Comparison of ENCODE assay signal across 12 cellular contexts in genomic region chr6:26439151-26439550, GRCh38. TPM values are rescaled to one million over a fixed set of nuclear protein-coding genes. Genes with fewer than 3 reads are reported as not detected.
DNase-seq lines count a peak whose midpoint lies in the region; ATAC-seq and TF ChIP-seq lines count a peak whose summit lies in the region.
"Had no signal": no experiment of that assay in that cellular context is flagged by ENCODE, and none has a peak within 500 bp of the region (broad histone marks: within the 10 kb centered on the region; RNA-seq: fewer than 3 reads in every experiment).

No MANE protein-coding gene starts in this region.

- peaks cover 8% of the 10 kb centered on the region for H3K9me3 Mint-ChIP-seq in CD8-positive, alpha-beta T cell

- H3K27me3 Mint-ChIP-seq in CD8-positive, alpha-beta T cell (ENCODE audit: low read depth), result no peaks in the 10 kb centered on the region

- peak overlapping the region; percentile 84 for H3K4me3 ChIP-seq in CD8-positive, alpha-beta T cell (ENCODE audit: low read depth, low read length)
- H3K4me3 ChIP-seq in OCI-LY1 (ENCODE audit: low read depth, low read length, poor library complexity, severe bottlenecking) (no peak overlapping the region), colonic mucosa (no peak overlapping the region), neutrophil (ENCODE audit: low read depth in 1 of 2, low read length in 1 of 2) (no peak overlapping the region)

- H3K27me3 ChIP-seq in CD8-positive, alpha-beta T cell (ENCODE audit: insufficient read depth, low read length), result no peaks in the 10 kb centered on the region
- no peaks in the 10 kb centered on the region for H3K27me3 ChIP-seq in OCI-LY1 (ENCODE audit: insufficient read depth, low read length)
- H3K27me3 ChIP-seq in colonic mucosa, result no peaks in the 10 kb centered on the region
- no peaks in the 10 kb centered on the region for H3K27me3 ChIP-seq in neutrophil

- peak overlapping the region; percentile 98 for H2AFZ ChIP-seq in OCI-LY1 (ENCODE audit: low read length)

- no peak for ATAC-seq in CD8-positive, alpha-beta T cell
- ATAC-seq in GM21825 (IDR thresholded peaks at IDR 0.05; ENCODE audit: unreplicated experiment) (no peak), GM21390 (IDR thresholded peaks at IDR 0.05; ENCODE audit: unreplicated experiment) (no peak)
- ATAC-seq: psoas muscle had no signal

- POLR2A ChIA-PET in CD8-positive, alpha-beta T cell (lab: Charles Lee), result interaction anchor here (1.3 kb wide), 1 partner anchor 34 kb away, joined by 4 read pairs; no protein-coding TSS in a partner anchor
- POLR2A ChIA-PET in RWPE1 (lab: Yijun Ruan, JAX; ENCODE audit: low non-redundant PET), result no interaction called here

- H3K27ac ChIP-seq in CD8-positive, alpha-beta T cell (ENCODE audit: low read depth, low read length), result no peak overlapping the region
- H3K27ac ChIP-seq in OCI-LY1 (ENCODE audit: low read depth, low read length, poor library complexity, severe bottlenecking) (no peak overlapping the region), colonic mucosa (peak overlapping the region; percentile 80), neutrophil (peak overlapping the region; percentile 88), RWPE1 (no peak overlapping the region)

- no peak for TF ChIP-seq CTCF in CD8-positive, alpha-beta T cell (IDR thresholded peaks at IDR 0.05)
- TF ChIP-seq CTCF in OCI-LY1 (IDR thresholded peaks at IDR 0.05; ENCODE audit: low read length) (no peak), colonic mucosa (IDR thresholded peaks at IDR 0.05) (no peak), neutrophil (IDR thresholded peaks at IDR 0.05) (no peak), RWPE1 (conservative IDR thresholded peaks at IDR 0.05; ENCODE audit: low read depth) (no peak)

- intact Hi-C loops in CD8-positive, alpha-beta T cell (cut with DNase I, micrococcal nuclease), result no loop called here
- intact Hi-C loops in colonic mucosa (cut with DNase I), result no loop called here

- H3K9ac ChIP-seq in OCI-LY1 (ENCODE audit: low read length) (no peak overlapping the region; the same call in 1 of the 2 replicates), colonic mucosa (ENCODE audit: low read depth in 2 of 2, low read length in 2 of 2) (no peak overlapping the region)

- peaks cover 18% of the 10 kb centered on the region for H3K4me1 ChIP-seq in CD8-positive, alpha-beta T cell (ENCODE audit: insufficient read depth, low read length)
- H3K4me1 ChIP-seq in OCI-LY1 (ENCODE audit: insufficient read depth, low read length, severe bottlenecking) (peaks cover 18% of the 10 kb centered on the region), colonic mucosa (no peaks in the 10 kb centered on the region), neutrophil (ENCODE audit: control insufficient read depth in 1 of 2, insufficient read depth in 1 of 2, low read depth in 1 of 2, low read length in 1 of 2) (peaks cover 15 to 24% of the 10 kb centered on the region in 2 experiments)

- H3F3A ChIP-seq in OCI-LY1 (ENCODE audit: insufficient read depth, low read length), result no peaks in the 10 kb centered on the region

- H3K9me2 ChIP-seq in OCI-LY1 (ENCODE audit: low read depth, low read length), result no peaks in the 10 kb centered on the region

- H3K79me2 ChIP-seq in OCI-LY1 (ENCODE audit: insufficient read depth, low read length), result no peaks in the 10 kb centered on the region

- CTCF ChIA-PET in CD8-positive, alpha-beta T cell (lab: Charles Lee), result interaction anchor here (1.2 kb wide), 1 partner anchor 97 kb away, joined by 3 read pairs; no protein-coding TSS in a partner anchor
- CTCF ChIA-PET in RWPE1 (lab: Yijun Ruan, JAX), result interaction anchor here (0.6 kb wide), 1 partner anchor 180 kb away, joined by 3 read pairs; no protein-coding TSS in a partner anchor

- H3K36me3 ChIP-seq in CD8-positive, alpha-beta T cell (ENCODE audit: insufficient read depth, low read length), result no peaks in the 10 kb centered on the region
- no peaks in the 10 kb centered on the region; the same call in 1 of the 2 replicates for H3K36me3 ChIP-seq in OCI-LY1 (ENCODE audit: insufficient read depth, low read length)
- H3K36me3 ChIP-seq in colonic mucosa, result no peaks in the 10 kb centered on the region
- H3K36me3 ChIP-seq in neutrophil, result no peaks in the 10 kb centered on the region

- peaks cover 39% of the 10 kb centered on the region for H3K4me1 Mint-ChIP-seq in CD8-positive, alpha-beta T cell (ENCODE audit: low read depth)

- no peak for DNase-seq in CD8-positive, alpha-beta T cell
- DNase-seq in colonic mucosa (no peak), retina (no peak), RWPE1 (ENCODE audit: low spot score) (no peak)
- DNase-seq: activated effector memory CD4-positive, alpha-beta T cell treated with Interleukin-2 at 50 U/mL for 16 hours; effector memory CD4-positive, alpha-beta T cell; NCI-H446 treated with DMSO at 0.1 percent for 48 hours; psoas muscle had no signal

- H3K36me3 Mint-ChIP-seq in CD8-positive, alpha-beta T cell, result peaks cover 36% of the 10 kb centered on the region

- peak overlapping the region; percentile 100 for H3K4me3 Mint-ChIP-seq in CD8-positive, alpha-beta T cell

- peak overlapping the region; percentile 100 for H3K27ac Mint-ChIP-seq in CD8-positive, alpha-beta T cell

- no peaks in the 10 kb centered on the region for H3K9me3 ChIP-seq in CD8-positive, alpha-beta T cell (ENCODE audit: low read length)
- H3K9me3 ChIP-seq in OCI-LY1 (ENCODE audit: low read length) (no peaks in the 10 kb centered on the region; the same call in 1 of the 2 replicates), colonic mucosa (no peaks in the 10 kb centered on the region), neutrophil (no peaks in the 10 kb centered on the region)
- H3K9me3 ChIP-seq: psoas muscle had no signal

- H3K4me2 ChIP-seq in OCI-LY1 (ENCODE audit: low read length), result no peak overlapping the region

- H4K20me1 ChIP-seq in OCI-LY1 (ENCODE audit: insufficient read depth, low read length), result no peaks in the 10 kb centered on the region

RNA-seq across cellular contexts. Expression of gene BTN3A3, which starts 1.2 kb away (rescaled TPM):
- 10 to 100 TPM; 44.9 to 51.8 TPM for total RNA-seq in CD8-positive, alpha-beta T cell
- total RNA-seq in colonic mucosa, result 10 to 100 TPM; 14.9 to 20.9 TPM

RNA-seq across cellular contexts. Expression of gene BTN2A1, which starts 18.6 kb away (rescaled TPM):
- total RNA-seq in CD8-positive, alpha-beta T cell, result 10 to 100 TPM; 16.4 to 17.3 TPM
- 10 to 100 TPM; 17.8 to 27.8 TPM for total RNA-seq in colonic mucosa

RNA-seq across cellular contexts. Expression of gene BTN3A1, which starts 37.1 kb away (rescaled TPM):
- total RNA-seq in CD8-positive, alpha-beta T cell, result 100 to 1,000 TPM in 1 of 2 experiments, 10 to 100 TPM in 1; 97.0 to 104 TPM
- 10 to 100 TPM; 24.1 to 29.4 TPM for total RNA-seq in colonic mucosa

RNA-seq across cellular contexts. Expression of gene BTN2A2, which starts 56.2 kb away (rescaled TPM):
- total RNA-seq in CD8-positive, alpha-beta T cell, result 10 to 100 TPM; 14.1 to 15.5 TPM
- total RNA-seq in colonic mucosa, result 1 to 10 TPM; 4.1 to 8.7 TPM

Comparison
In these comparisons a context has a peak if more than half of its experiments do, and no peak if none do; other contexts are left out.
1. H3K27ac ChIP-seq: peak in colonic mucosa (single experiment) and neutrophil (single experiment); none in CD8-positive, alpha-beta T cell (single experiment), OCI-LY1 (single experiment) and RWPE1 (single experiment).